ENCODE assay signal across 26 cellular contexts in genomic region chr7:96181174-96181573, GRCh38.
"Had no signal": no experiment of that assay in that cellular context is flagged by ENCODE, and none has a peak within 500 bp of the region (broad histone marks: within the 10 kb centered on the region; RNA-seq: fewer than 3 reads in every experiment).

No MANE protein-coding gene starts in this region.

- H3K4me1 ChIP-seq: adrenal gland, ascending aorta, body of pancreas had no signal

- H3K27me3 ChIP-seq: adrenal gland, ascending aorta, body of pancreas, MG63 had no signal

- H3K36me3 ChIP-seq: MG63 had no signal

- H3K27me3 Mint-ChIP-seq: activated B cell treated with CpG ODN at 0.5 μM for 24 hours; activated CD4-positive, alpha-beta memory T cell treated with anti-CD3 and anti-CD28 coated beads for 36 hours; activated CD4-positive, alpha-beta T cell treated with anti-CD3 and anti-CD28 coated beads, Interleukin-2, amount 10 ng/mL, durations not matched to agents 7 days and 5 days; activated naive CD8-positive, alpha-beta T cell treated with anti-CD3 and anti-CD28 coated beads, Interleukin-2, amount 10 ng/mL, durations not matched to agents 7 days and 5 days; T-cell had no signal

- H3K4me1 Mint-ChIP-seq: activated B cell treated with CpG ODN at 0.5 μM for 24 hours; activated CD4-positive, alpha-beta T cell treated with anti-CD3 and anti-CD28 coated beads, Interleukin-2, amount 10 ng/mL, durations not matched to agents 7 days and 5 days; activated naive CD8-positive, alpha-beta T cell treated with anti-CD3 and anti-CD28 coated beads, Interleukin-2, amount 10 ng/mL, durations not matched to agents 7 days and 5 days; T-cell had no signal

- ATAC-seq: body of pancreas, Panc1, Right ventricle myocardium inferior, T-cell had no signal

- H3K4me3 Mint-ChIP-seq: activated B cell treated with CpG ODN at 0.5 μM for 24 hours; activated CD4-positive, alpha-beta memory T cell treated with anti-CD3 and anti-CD28 coated beads for 36 hours; activated CD4-positive, alpha-beta T cell treated with anti-CD3 and anti-CD28 coated beads, Interleukin-2, amount 10 ng/mL, durations not matched to agents 7 days and 5 days; activated naive CD8-positive, alpha-beta T cell treated with anti-CD3 and anti-CD28 coated beads, Interleukin-2, amount 10 ng/mL, durations not matched to agents 7 days and 5 days; T-cell had no signal

- H3K9me3 ChIP-seq: adrenal gland, ascending aorta, body of pancreas, MG63 had no signal

- DNase-seq: activated B cell treated with CpG ODN at 0.5 μM for 24 hours; activated CD4-positive, alpha-beta memory T cell treated with anti-CD3 and anti-CD28 coated beads for 36 hours; activated CD4-positive, alpha-beta T cell treated with anti-CD3 and anti-CD28 coated beads for 1 hour; activated CD4-positive, alpha-beta T cell treated with anti-CD3 and anti-CD28 coated beads, Interleukin-2, amount 10 ng/mL, durations not matched to agents 7 days and 5 days; activated CD8-positive, alpha-beta memory T cell treated with anti-CD3 and anti-CD28 coated beads, Interleukin-2, amount 50 U/mL, for 4 hours; activated naive CD4-positive, alpha-beta T cell treated with anti-CD3 and anti-CD28 coated beads, Interleukin-2, amount 50 U/mL, for 16 hours; activated naive CD8-positive, alpha-beta T cell treated with anti-CD3 and anti-CD28 coated beads, Interleukin-2, amount 10 ng/mL, durations not matched to agents 7 days and 5 days; adrenal gland; body of pancreas; MG63; NCI-H1105 treated with DMSO at 0.1 percent for 48 hours; NCI-H1436 treated with DMSO at 0.1 percent for 48 hours; NCI-H187; NCI-H2081 treated with DMSO at 0.1 percent for 48 hours; NCI-H526; NCI-H82; NK-92 treated with Interleukin-12 subunit alpha and Interleukin-12 subunit beta, amount 100 ng/mL, for 24 hours; OCI-M1; RPMI8226; T-cell; T-helper 2 cell; T1000 had no signal

- H3K4me3 ChIP-seq: adrenal gland, ascending aorta, body of pancreas, MG63, SK-N-MC had no signal

- H3K27ac Mint-ChIP-seq: activated B cell treated with CpG ODN at 0.5 μM for 24 hours; activated CD4-positive, alpha-beta memory T cell treated with anti-CD3 and anti-CD28 coated beads for 36 hours; activated CD4-positive, alpha-beta T cell treated with anti-CD3 and anti-CD28 coated beads, Interleukin-2, amount 10 ng/mL, durations not matched to agents 7 days and 5 days; activated naive CD8-positive, alpha-beta T cell treated with anti-CD3 and anti-CD28 coated beads, Interleukin-2, amount 10 ng/mL, durations not matched to agents 7 days and 5 days; T-cell had no signal

- H3K27ac ChIP-seq: adrenal gland, ascending aorta, body of pancreas, SK-N-MC had no signal

- H3K9me3 Mint-ChIP-seq: activated B cell treated with CpG ODN at 0.5 μM for 24 hours; activated CD4-positive, alpha-beta memory T cell treated with anti-CD3 and anti-CD28 coated beads for 36 hours; activated CD4-positive, alpha-beta T cell treated with anti-CD3 and anti-CD28 coated beads, Interleukin-2, amount 10 ng/mL, durations not matched to agents 7 days and 5 days; activated naive CD8-positive, alpha-beta T cell treated with anti-CD3 and anti-CD28 coated beads, Interleukin-2, amount 10 ng/mL, durations not matched to agents 7 days and 5 days; T-cell had no signal
